ENCODE assay signal across 10 cellular contexts in genomic region chr4:123288309-123289025, GRCh38.
DNase-seq lines count a peak whose midpoint lies in the region; ATAC-seq lines count a peak whose summit lies in the region.
"Had no signal": no experiment of that assay in that cellular context is flagged by ENCODE, and none has a peak within 500 bp of the region (broad histone marks: within the 10 kb centered on the region; RNA-seq: fewer than 3 reads in every experiment).

No MANE protein-coding gene starts in this region.

- no peak for DNase-seq in left colon
- DNase-seq in SIG-M5 (lab: John Stamatoyannopoulos, UW) = no peak
- no peak for DNase-seq in HCEC 1CT
- DNase-seq in ACHN = no peak
- DNase-seq: activated CD4-positive, alpha-beta T cell treated with anti-CD3 and anti-CD28 coated beads, Interleukin-2, amount 10 ng/mL, durations not matched to agents 7 days and 5 days; Caco-2; mesenchymal stem cell had no signal

- intact Hi-C loops in left colon (cut with DNase I, micrococcal nuclease) = no loop called here

- ATAC-seq in GM19023 (IDR thresholded peaks at IDR 0.05; ENCODE audit: unreplicated experiment) = peak; percentile 83
- peak; percentile 61 for ATAC-seq in GM21529 (IDR thresholded peaks at IDR 0.05; ENCODE audit: unreplicated experiment)
- peak; percentile 82 for ATAC-seq in HG03135 (IDR thresholded peaks at IDR 0.05; ENCODE audit: unreplicated experiment)
- peak; percentile 68 for ATAC-seq in left colon

- in situ Hi-C loops in ACHN (cut with HindIII; ENCODE audit: low pct_ligation_motif_present, low pct_unique_long_range_greater_than_20kb, low sequenced_read_pairs) = no loop called here
